ENCODE assay signal across 8 cellular contexts in the genomic region with DNA sequence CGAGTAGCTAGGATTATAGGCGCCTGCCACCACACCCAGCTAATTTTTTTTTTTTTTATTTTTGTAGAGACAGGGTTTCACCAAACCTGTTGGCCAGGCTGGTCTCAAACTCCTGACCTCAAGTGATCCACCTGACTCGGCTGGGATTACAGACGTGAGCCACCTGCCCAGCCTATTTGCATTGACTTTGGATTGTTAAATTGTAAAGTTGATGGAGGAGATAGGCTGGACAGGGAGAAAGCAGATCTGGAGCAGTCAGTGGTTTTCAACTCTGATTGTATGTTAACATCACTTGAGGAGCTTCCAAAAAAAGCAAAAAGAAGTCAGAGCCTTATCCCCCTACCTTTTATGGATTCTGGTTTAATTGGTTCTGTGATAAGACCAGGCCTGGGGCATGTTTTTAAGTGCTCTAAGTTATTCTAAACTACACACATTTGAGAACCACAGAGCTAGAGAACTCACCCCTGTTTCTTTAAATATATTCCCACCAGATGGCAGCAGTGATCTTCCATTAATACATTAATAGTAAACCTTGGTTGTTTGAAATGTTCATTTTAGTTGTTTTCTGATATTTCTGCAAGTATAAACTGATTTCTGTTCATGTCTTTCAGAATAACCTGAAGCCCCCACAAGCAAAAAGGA. TPM values are rescaled to one million over a fixed set of nuclear protein-coding genes. Genes with fewer than 3 reads are reported as not detected.
DNase-seq lines count a peak whose midpoint lies in the region; ATAC-seq, FAIRE-seq and TF ChIP-seq lines count a peak whose summit lies in the region.

No MANE protein-coding gene starts in this region.

- no peaks in the 10 kb centered on the region for H3K4me1 ChIP-seq in A549
- H3K4me1 ChIP-seq in RWPE2 (ENCODE audit: insufficient read depth, poor library complexity, severe bottlenecking): no peaks in the 10 kb centered on the region

- no peak for TF ChIP-seq POLR2A in A549 (IDR thresholded peaks at IDR 0.05; ENCODE audit: low read length)

- POLR2A ChIA-PET in A549 (lab: Yijun Ruan, JAX): no interaction called here

- DNase-seq in A549 (ENCODE audit: low read depth in 1 of 2, low spot score in 1 of 2) (peak; percentile 18 to 44), GM19239 (ENCODE audit: insufficient read length, low spot score) (no peak), RWPE2 (ENCODE audit: low spot score) (no peak), foreskin melanocyte (peak; percentile 18), OCI-M2 (lab: John Stamatoyannopoulos, UW; ENCODE audit: unreplicated experiment) (no peak), cerebellar nuclear complex (lab: John Stamatoyannopoulos, UW) (no peak)
- no peak for DNase-seq in activated CD4-positive, alpha-beta T cell treated with anti-CD3 and anti-CD28 coated beads, Interleukin-2, amount 50 U/mL, for 4 hours

- H3K4me3 ChIP-seq in A549: no peak overlapping the region
- H3K4me3 ChIP-seq in RWPE2 (ENCODE audit: severe bottlenecking): no peak overlapping the region

- H3K27ac ChIP-seq in A549 (no peak overlapping the region), RWPE2 (ENCODE audit: poor library complexity, severe bottlenecking) (no peak overlapping the region)

- H3K27me3 ChIP-seq in RWPE2 (ENCODE audit: insufficient read depth, poor library complexity, severe bottlenecking): no peaks in the 10 kb centered on the region

- FAIRE-seq in A549 (lab: Jason Lieb, UNC) (no peak), GM19239 (lab: Jason Lieb, UNC) (peak; percentile 70)

- H3K36me3 ChIP-seq in RWPE2 (ENCODE audit: low read depth): peaks cover 97% of the 10 kb centered on the region

- CTCF ChIA-PET in A549 (lab: Yijun Ruan, JAX): interaction anchor here (0.6 to 4.6 kb wide), 20 partner anchors 9 to 234 kb away, joined by 3 to 54 read pairs (median 6); no protein-coding TSS in a partner anchor

- TF ChIP-seq RAD21 in A549 (conservative IDR thresholded peaks at IDR 0.05 in 1 of 2, IDR thresholded peaks at IDR 0.05 in 1 of 2): peak; percentile 53 to 73

- TF ChIP-seq EP300 in A549 (IDR thresholded peaks at IDR 0.05): no peak

- WGBS in A549 (ENCODE audit: missing lambda C conversion rate): 51% methylated on average over 4 of the region's 4 CpGs

- ATAC-seq in A549 (peak; percentile 74 to 85; a peak in 5 of 6 replicates), RWPE2 (ENCODE audit: low read depth) (no peak), HG02852 (IDR thresholded peaks at IDR 0.05; ENCODE audit: unreplicated experiment) (no peak)

- no peaks in the 10 kb centered on the region for H3K9me3 ChIP-seq in A549
- no peaks in the 10 kb centered on the region for H3K9me3 ChIP-seq in RWPE2 (ENCODE audit: severe bottlenecking)

- H3K4me2 ChIP-seq in A549: no peak overlapping the region

- TF ChIP-seq CTCF in A549 (IDR thresholded peaks at IDR 0.05) (peak; percentile 70), RWPE2 (IDR thresholded peaks at IDR 0.05; ENCODE audit: poor library complexity, severe bottlenecking) (peak; percentile 64)

TF ChIP-seq in A549, 52 proteins besides CTCF, POLR2A, EP300 and RAD21:
- TF ChIP-seq SREBF2 (IDR thresholded peaks at IDR 0.05) (no peak), ZNF302 (CRISPR knock-in tag; IDR thresholded peaks at IDR 0.05) (no peak), SMC3 (IDR thresholded peaks at IDR 0.05) (peak; percentile 64)

RNA-seq across cellular contexts. Expression of a gene that starts 7.5 kb away (rescaled TPM):
- 19.0 and 25.7 TPM in 2 replicates for polyA plus RNA-seq in A549 (2011; rRNA removed)
- polyA plus RNA-seq in A549 (2012; cell fraction: cytosol; rRNA removed): 6.2 and 9.0 TPM in 2 replicates
- polyA plus RNA-seq in A549 (2012; cell fraction: nucleus; rRNA removed): 2.0 and 2.8 TPM in 2 replicates
- 18.4 to 19.4 TPM (median 19.0 TPM) in 3 replicates for polyA plus RNA-seq in A549 (2017; fragmentation: RNase III; extraction: RNeasy Plus Mini Kit Qiagen cat#74134 plus additional on column Dnase treatment)
- polyA minus RNA-seq in A549 (2011; rRNA and poly(A)+ RNA removed): 6.8 and 7.1 TPM in 2 replicates

RNA-seq across cellular contexts. Expression of a gene that starts 15.3 kb away (rescaled TPM):
- polyA plus RNA-seq in A549 (2011; rRNA removed) (9.0 and 14.5 TPM in 2 replicates), A549 (2017; fragmentation: RNase III; extraction: RNeasy Plus Mini Kit Qiagen cat#74134 plus additional on column Dnase treatment) (13.3 to 13.7 TPM (median 13.6 TPM) in 3 replicates)
- 7.8 and 10.1 TPM in 2 replicates for polyA plus RNA-seq in A549 (2012; cell fraction: cytosol; rRNA removed)
- 10.1 and 13.3 TPM in 2 replicates for polyA plus RNA-seq in A549 (2012; cell fraction: nucleus; rRNA removed)
- 16.0 and 17.5 TPM in 2 replicates for polyA minus RNA-seq in A549 (2011; rRNA and poly(A)+ RNA removed)

RNA-seq across cellular contexts. Expression of a gene that starts 54.0 kb away (rescaled TPM):
- polyA plus RNA-seq in A549 (2011; rRNA removed) (85.9 and 97.6 TPM in 2 replicates), A549 (2017; fragmentation: RNase III; extraction: RNeasy Plus Mini Kit Qiagen cat#74134 plus additional on column Dnase treatment) (57.9 to 70.3 TPM (median 68.1 TPM) in 3 replicates)
- polyA plus RNA-seq in A549 (2012; cell fraction: cytosol; rRNA removed): 59.4 and 66.7 TPM in 2 replicates
- polyA plus RNA-seq in A549 (2012; cell fraction: nucleus; rRNA removed): 44.8 and 46.9 TPM in 2 replicates
- polyA minus RNA-seq in A549 (2011; rRNA and poly(A)+ RNA removed): 81.4 and 86.9 TPM in 2 replicates

Comparison
In these comparisons a context has a peak if more than half of its experiments do, and no peak if none do; other contexts are left out.
1. ATAC-seq: peak in A549 (2 of 2); none in RWPE2 (single experiment) and HG02852 (single experiment).
2. DNase-seq: peak in A549 (2 of 2) and foreskin melanocyte (single experiment); none in GM19239 (single experiment), RWPE2 (single experiment), OCI-M2 (single experiment), activated CD4-positive, alpha-beta T cell treated with anti-CD3 and anti-CD28 coated beads, Interleukin-2, amount 50 U/mL, for 4 hours (0 of 2) and cerebellar nuclear complex (0 of 2).